Comparison of ENCODE assay signal across 17 cellular contexts in genomic region chr12:65598688-65599087, GRCh38.
DNase-seq lines count a peak whose midpoint lies in the region; ATAC-seq, FAIRE-seq and TF ChIP-seq lines count a peak whose summit lies in the region.
"Had no signal": no experiment of that assay in that cellular context is flagged by ENCODE, and none has a peak within 500 bp of the region (broad histone marks: within the 10 kb centered on the region; RNA-seq: fewer than 3 reads in every experiment).

No MANE protein-coding gene starts in this region.

- no peak overlapping the region for H3K9ac ChIP-seq in HUES48 (ENCODE audit: low read depth, low read length)
- H3K9ac ChIP-seq in iPS-18a (ENCODE audit: low read length) = no peak overlapping the region

- peak overlapping the region; percentile 63 for H3K27ac ChIP-seq in HUES48 (ENCODE audit: low read depth, low read length)
- H3K27ac ChIP-seq in RWPE2 (ENCODE audit: poor library complexity, severe bottlenecking) = peak overlapping the region; percentile 89
- H3K27ac ChIP-seq in iPS-18a (ENCODE audit: low read length) = peak overlapping the region; percentile 41
- H3K27ac ChIP-seq: A549, C4-2B had no signal

- no peak for FAIRE-seq in H54 (lab: Jason Lieb, UNC)
- FAIRE-seq: A549, GM12891, K562 had no signal

- peaks cover 48% of the 10 kb centered on the region for H3K4me1 ChIP-seq in HUES48 (ENCODE audit: control insufficient read depth, insufficient read depth, low read length)
- peaks cover 39% of the 10 kb centered on the region for H3K4me1 ChIP-seq in RWPE2 (ENCODE audit: insufficient read depth, poor library complexity, severe bottlenecking)
- H3K4me1 ChIP-seq in iPS-18a (ENCODE audit: control insufficient read depth, low read depth, low read length) = peaks cover 49% of the 10 kb centered on the region
- H3K4me1 ChIP-seq: BE2C had no signal

- no peak for TF ChIP-seq CTCF in RWPE2 (IDR thresholded peaks at IDR 0.05; ENCODE audit: poor library complexity, severe bottlenecking)

- H3K27me3 ChIP-seq in HUES48 (ENCODE audit: control insufficient read depth, insufficient read depth, low read length) = no peaks in the 10 kb centered on the region
- H3K27me3 ChIP-seq in RWPE2 (ENCODE audit: insufficient read depth, poor library complexity, severe bottlenecking) = no peaks in the 10 kb centered on the region
- H3K27me3 ChIP-seq in iPS-18a (ENCODE audit: control insufficient read depth, insufficient read depth, low read length) = no peaks in the 10 kb centered on the region
- H3K27me3 ChIP-seq: BE2C had no signal

- intact Hi-C loops in posterior vena cava (cut with DNase I) = no loop called here

- H3K9me3 ChIP-seq in HUES48 (ENCODE audit: control insufficient read depth, insufficient read depth, low read length) (no peaks in the 10 kb centered on the region), RWPE2 (ENCODE audit: severe bottlenecking) (no peaks in the 10 kb centered on the region), iPS-18a (ENCODE audit: control insufficient read depth, low read depth, low read length) (no peaks in the 10 kb centered on the region)
- H3K9me3 ChIP-seq: A549, BE2C had no signal

- no peaks in the 10 kb centered on the region for H3K36me3 ChIP-seq in HUES48 (ENCODE audit: control insufficient read depth, insufficient read depth, low read length)
- H3K36me3 ChIP-seq in RWPE2 (ENCODE audit: low read depth) = no peaks in the 10 kb centered on the region
- no peaks in the 10 kb centered on the region for H3K36me3 ChIP-seq in iPS-18a (ENCODE audit: control insufficient read depth, low read depth, low read length)
- H3K36me3 ChIP-seq: BE2C had no signal

- DNase-seq in RWPE2 (ENCODE audit: low spot score) = no peak
- DNase-seq in posterior vena cava (ENCODE audit: low spot score) = no peak
- no peak for DNase-seq in COLO829 (ENCODE audit: low spot score)
- DNase-seq in H54 (ENCODE audit: insufficient read length, low spot score) = no peak
- DNase-seq: BE2C; CD4-positive, alpha-beta memory T cell; COR-L47; DMS153; DMS79 treated with DMSO at 0.1 percent for 48 hours; EL had no signal

- ATAC-seq in RWPE2 (ENCODE audit: low read depth) (no peak), HG02981 (IDR thresholded peaks at IDR 0.05; ENCODE audit: unreplicated experiment) (no peak)
- ATAC-seq: A549, K562 had no signal

- no peak overlapping the region for H3K4me3 ChIP-seq in HUES48 (ENCODE audit: low read depth, low read length)
- H3K4me3 ChIP-seq in RWPE2 (ENCODE audit: severe bottlenecking) = no peak overlapping the region
- H3K4me3 ChIP-seq in iPS-18a (ENCODE audit: low read length) = no peak overlapping the region
- H3K4me3 ChIP-seq: A549, K562 had no signal

- TF ChIP-seq POLR2A in H54 (IDR thresholded peaks at IDR 0.05; ENCODE audit: low read depth, low read length) = no peak
